In the genomic region with DNA sequence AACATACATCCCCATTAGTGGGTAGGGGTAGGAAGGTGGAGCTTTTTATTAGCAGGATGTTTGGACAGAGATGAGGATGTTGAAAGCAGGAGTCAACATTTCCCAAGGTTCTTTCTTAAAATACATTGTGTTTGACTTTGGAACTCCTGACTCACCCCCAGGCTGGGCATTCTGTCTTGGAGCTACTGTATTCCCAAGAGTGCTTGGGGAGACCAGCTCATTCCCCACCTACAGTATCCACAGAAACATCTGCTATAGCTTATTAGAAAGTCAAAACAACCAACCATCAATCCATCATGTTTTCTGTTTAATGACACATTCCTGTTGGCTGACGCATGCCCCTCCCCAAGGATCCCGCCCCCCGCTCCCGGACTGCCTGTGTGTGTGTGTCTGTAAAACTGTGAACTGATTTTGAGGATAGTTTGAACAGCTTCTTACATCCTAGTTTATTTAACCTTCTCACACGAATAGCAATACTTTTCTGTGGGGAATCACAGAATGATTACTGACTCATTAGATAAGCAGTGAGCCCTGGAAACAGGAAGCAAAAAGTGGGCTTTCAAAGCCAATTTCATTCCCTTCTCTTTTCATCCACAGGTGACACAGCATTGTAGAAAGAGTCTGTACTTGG, we compare ENCODE assay signal across 9 cellular contexts.
A peak's percentile ranks its signal among the peaks of the same experiment; 100 is the strongest.
DNase-seq lines count a peak whose midpoint lies in the region; ATAC-seq and TF ChIP-seq lines count a peak whose summit lies in the region.
"Had no signal": no experiment of that assay in that cellular context is flagged by ENCODE, and none has a peak within 500 bp of the region (broad histone marks: within the 10 kb centered on the region; RNA-seq: fewer than 3 reads in every experiment).

No MANE protein-coding gene starts in this region.

- H3K27ac ChIP-seq in adrenal gland (peak overlapping the region in 3 of 5 donors; percentile 30 to 89 (median 74)), hepatocyte (peak overlapping the region; percentile 84), tibial artery (peak overlapping the region; percentile 45 to 65)

- H4K20me1 ChIP-seq in hepatocyte (ENCODE audit: insufficient read depth, poor library complexity, severe bottlenecking): no peaks in the 10 kb centered on the region

- DNase-seq in HS-5 (ENCODE audit: low read depth) (peak; percentile 95), adrenal gland (peak; percentile 34 to 77 (median 65)), hepatocyte (ENCODE audit: low spot score) (peak; percentile 76), tibial artery (peak; percentile 82 to 86), DMS153 treated with DMSO at 0.1 percent for 48 hours (lab: John Stamatoyannopoulos, UW; ENCODE audit: unreplicated experiment) (no peak), NCI-H1436 (lab: John Stamatoyannopoulos, UW) (no peak)
- DNase-seq: Kasumi-1 had no signal

- intact Hi-C loops in adrenal gland (cut with DNase I): no loop called here
- intact Hi-C loops in tibial artery (cut with DNase I; ENCODE audit: low total_unique reads): loop anchor here (10.0 kb wide), 1 partner anchor 91 kb away; no protein-coding TSS in a partner anchor

- no peaks in the 10 kb centered on the region for H3K79me2 ChIP-seq in hepatocyte

- TF ChIP-seq CTCF in adrenal gland (IDR thresholded peaks at IDR 0.05) (no peak), hepatocyte (IDR thresholded peaks at IDR 0.05; ENCODE audit: poor library complexity) (no peak), tibial artery (IDR thresholded peaks at IDR 0.05) (no peak)

- H2AFZ ChIP-seq in hepatocyte: no peak overlapping the region

- H3K36me3 ChIP-seq in adrenal gland (replicated peaks in 1 of 2) (no peaks in the 10 kb centered on the region), hepatocyte (replicated peaks; ENCODE audit: insufficient read depth, low read depth) (no peaks in the 10 kb centered on the region), tibial artery (no peaks in the 10 kb centered on the region)

- H3K4me1 ChIP-seq in adrenal gland (replicated peaks in 1 of 2): peaks cover 9 to 24% of the 10 kb centered on the region in 2 donors
- H3K4me1 ChIP-seq in hepatocyte (ENCODE audit: insufficient read depth): peaks cover 11% of the 10 kb centered on the region
- H3K4me1 ChIP-seq in tibial artery: peaks cover 0 to 44% (median 20%) of the 10 kb centered on the region in 4 donors

- no peak for TF ChIP-seq POLR2A in adrenal gland (IDR thresholded peaks at IDR 0.05)

- peak overlapping the region; percentile 27 for H3K4me2 ChIP-seq in hepatocyte

- H3K4me3 ChIP-seq in adrenal gland (no peak overlapping the region), hepatocyte (no peak overlapping the region), tibial artery (no peak overlapping the region)

- H3K27me3 ChIP-seq in adrenal gland: no peaks in the 10 kb centered on the region
- H3K27me3 ChIP-seq in hepatocyte: no peaks in the 10 kb centered on the region
- H3K27me3 ChIP-seq in tibial artery: no peaks in the 10 kb centered on the region

- ATAC-seq in HG03342 (IDR thresholded peaks at IDR 0.05; ENCODE audit: unreplicated experiment): no peak
- no peak for ATAC-seq in GM18502 (IDR thresholded peaks at IDR 0.05; ENCODE audit: poor library complexity, unreplicated experiment)

- H3K9me3 ChIP-seq in adrenal gland (replicated peaks in 1 of 3): no peaks in the 10 kb centered on the region
- H3K9me3 ChIP-seq in hepatocyte (ENCODE audit: low read depth): no peaks in the 10 kb centered on the region
- no peaks in the 10 kb centered on the region for H3K9me3 ChIP-seq in tibial artery

- no peaks in the 10 kb centered on the region for H3K9me2 ChIP-seq in hepatocyte (replicated peaks; ENCODE audit: insufficient read depth)

- WGBS in adrenal gland, 4 donors: 25 to 39% (median 29%) methylated on average over 5 of the region's 5 CpGs
- 29% methylated on average over 5 of the region's 5 CpGs for WGBS in hepatocyte (ENCODE audit: low lambda C conversion rate, missing lambda C conversion rate)

Comparison
In these comparisons a context has a peak if more than half of its experiments do, and no peak if none do; other contexts are left out.
1. DNase-seq: peak in HS-5 (single experiment), adrenal gland (7 of 7), hepatocyte (single experiment) and tibial artery (2 of 2); none in DMS153 treated with DMSO at 0.1 percent for 48 hours (single experiment) and NCI-H1436 (single experiment).
2. Peak in every context shown above with its lines, with median percentiles within 50 percentile points of each other: H3K27ac ChIP-seq.